Comparison of ENCODE assay signal across 10 cellular contexts in the genomic region with DNA sequence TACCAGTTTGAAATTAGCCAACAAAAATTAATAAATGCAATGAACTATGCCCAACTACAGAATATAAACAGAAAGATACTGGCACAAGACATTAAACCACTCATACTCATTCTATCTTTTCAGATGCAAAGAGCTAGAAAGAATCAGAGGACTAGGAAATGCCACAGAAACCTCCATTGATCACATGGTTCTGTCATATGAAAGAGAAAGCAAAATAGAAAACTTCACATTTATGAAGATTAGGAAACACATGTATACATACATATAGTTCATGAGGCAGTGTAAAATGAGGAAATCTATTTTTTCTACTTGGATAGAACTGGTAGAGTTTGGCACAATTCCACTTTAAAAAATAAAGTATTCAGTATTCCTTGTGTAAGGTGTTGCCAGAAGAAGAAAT.
DNase-seq lines count a peak whose midpoint lies in the region; ATAC-seq and TF ChIP-seq lines count a peak whose summit lies in the region.
"Had no signal": no experiment of that assay in that cellular context is flagged by ENCODE, and none has a peak within 500 bp of the region (broad histone marks: within the 10 kb centered on the region; RNA-seq: fewer than 3 reads in every experiment).

No MANE protein-coding gene starts in this region.

- no peak overlapping the region for H3K4me3 ChIP-seq in OCI-LY3 (ENCODE audit: low read length)
- H3K4me3 ChIP-seq in OCI-LY7 (ENCODE audit: low read depth, low read length, poor library complexity, severe bottlenecking), result no peak overlapping the region

- H3K27ac Mint-ChIP-seq in activated CD4-positive, alpha-beta T cell treated with anti-CD3 and anti-CD28 coated beads, Interleukin-2, amount 10 ng/mL, durations not matched to agents 7 days and 5 days, result peak overlapping the region; percentile 94
- H3K27ac Mint-ChIP-seq in stimulated activated memory B cell treated with anti-CD40 and anti-IgM and Interleukin-4, amounts not matched to agents 10 μg/mL and 1 μg/mL and 100 μg/mL, for 72 hours, result peak overlapping the region; percentile 54

- H4K20me1 ChIP-seq in OCI-LY3 (ENCODE audit: insufficient read depth, low read length) (no peaks in the 10 kb centered on the region), OCI-LY7 (ENCODE audit: insufficient read depth, low read length) (no peaks in the 10 kb centered on the region)

- H3K9ac ChIP-seq in OCI-LY3 (ENCODE audit: low read length), result no peak overlapping the region

- no peak overlapping the region for H3K27ac ChIP-seq in OCI-LY3 (ENCODE audit: low read length)
- H3K27ac ChIP-seq in OCI-LY7 (ENCODE audit: low read depth, low read length, poor library complexity, severe bottlenecking), result no peak overlapping the region

- no peaks in the 10 kb centered on the region for H3K9me2 ChIP-seq in OCI-LY7 (ENCODE audit: insufficient read depth, low read length)

- H3K4me1 ChIP-seq in OCI-LY3 (ENCODE audit: low read length) (peaks cover 41% of the 10 kb centered on the region), OCI-LY7 (ENCODE audit: insufficient read depth, low read length, poor library complexity, severe bottlenecking) (peaks cover 5% of the 10 kb centered on the region)

- H3K36me3 Mint-ChIP-seq in activated CD4-positive, alpha-beta T cell treated with anti-CD3 and anti-CD28 coated beads, Interleukin-2, amount 10 ng/mL, durations not matched to agents 7 days and 5 days (ENCODE audit: low read depth), result peaks cover 25% of the 10 kb centered on the region
- H3K36me3 Mint-ChIP-seq in stimulated activated memory B cell treated with anti-CD40 and anti-IgM and Interleukin-4, amounts not matched to agents 10 μg/mL and 1 μg/mL and 100 μg/mL, for 72 hours, result no peaks in the 10 kb centered on the region

- H3K27me3 Mint-ChIP-seq in activated CD4-positive, alpha-beta T cell treated with anti-CD3 and anti-CD28 coated beads, Interleukin-2, amount 10 ng/mL, durations not matched to agents 7 days and 5 days, result no peaks in the 10 kb centered on the region
- H3K27me3 Mint-ChIP-seq in stimulated activated memory B cell treated with anti-CD40 and anti-IgM and Interleukin-4, amounts not matched to agents 10 μg/mL and 1 μg/mL and 100 μg/mL, for 72 hours, result no peaks in the 10 kb centered on the region

- H3K4me1 Mint-ChIP-seq in activated CD4-positive, alpha-beta T cell treated with anti-CD3 and anti-CD28 coated beads, Interleukin-2, amount 10 ng/mL, durations not matched to agents 7 days and 5 days, result peaks cover 81% of the 10 kb centered on the region
- H3K4me1 Mint-ChIP-seq in stimulated activated memory B cell treated with anti-CD40 and anti-IgM and Interleukin-4, amounts not matched to agents 10 μg/mL and 1 μg/mL and 100 μg/mL, for 72 hours, result peaks cover 48% of the 10 kb centered on the region

- H2AFZ ChIP-seq in OCI-LY3 (ENCODE audit: low read depth, low read length) (peak overlapping the region; percentile 16; the same call in 1 of the 2 replicates), OCI-LY7 (ENCODE audit: low read length) (no peak overlapping the region)

- peak; percentile 52 for DNase-seq in activated CD4-positive, alpha-beta T cell treated with anti-CD3 and anti-CD28 coated beads, Interleukin-2, amount 10 ng/mL, durations not matched to agents 7 days and 5 days
- no peak for DNase-seq in activated CD4-positive, alpha-beta T cell treated with anti-CD3 and anti-CD28 coated beads, Interleukin-2, amount 50 U/mL, for 1 hour
- DNase-seq in D341Med (ENCODE audit: low spot score), result no peak
- DNase-seq in GM20000 (ENCODE audit: low spot score), result no peak
- no peak for DNase-seq in OCI-LY7 (ENCODE audit: low spot score)
- DNase-seq: stimulated activated CD8-positive, alpha-beta memory T cell treated with anti-CD3 and anti-CD28 coated beads, Interleukin-4, amount 100 ng/mL, for 48 hours; T1000 had no signal

- no peaks in the 10 kb centered on the region for H3K27me3 ChIP-seq in OCI-LY3 (ENCODE audit: low read depth, low read length)

- no peak for TF ChIP-seq CTCF in OCI-LY3 (IDR thresholded peaks at IDR 0.05; ENCODE audit: low read depth, low read length)
- no peak for TF ChIP-seq CTCF in GM20000 (IDR thresholded peaks at IDR 0.05; ENCODE audit: extremely low read depth, missing control alignments)
- TF ChIP-seq CTCF in OCI-LY7 (conservative IDR thresholded peaks at IDR 0.05; ENCODE audit: low read length), result no peak

- BruUV-seq in OCI-LY7 (replicated peaks; lab: Mats Ljungman, UMichigan), result no TSS peak

- H3K9me3 ChIP-seq in OCI-LY3 (ENCODE audit: insufficient read depth, low read length) (no peaks in the 10 kb centered on the region), OCI-LY7 (ENCODE audit: low read length) (no peaks in the 10 kb centered on the region)

- H3K79me2 ChIP-seq in OCI-LY3 (ENCODE audit: low read length), result no peaks in the 10 kb centered on the region
- H3K79me2 ChIP-seq in OCI-LY7 (ENCODE audit: insufficient read depth, low read depth, low read length), result no peaks in the 10 kb centered on the region

- peak; percentile 59 for ATAC-seq in HG02884 (IDR thresholded peaks at IDR 0.05; ENCODE audit: unreplicated experiment)
- ATAC-seq in stimulated activated memory B cell treated with anti-CD40 and anti-IgM and Interleukin-4, amounts not matched to agents 10 μg/mL and 1 μg/mL and 100 μg/mL, for 72 hours, result peak; percentile 42

- POLR2A ChIA-PET in activated CD4-positive, alpha-beta T cell treated with anti-CD3 and anti-CD28 coated beads, Interleukin-2, amount 10 ng/mL, durations not matched to agents 7 days and 5 days (lab: Charles Lee), result interaction anchor here (0.5 kb wide), 1 partner anchor 19 kb away, joined by 3 read pairs; no protein-coding TSS in a partner anchor
- POLR2A ChIA-PET in OCI-LY7 (lab: Charles Lee), result no interaction called here

- H3K36me3 ChIP-seq in OCI-LY3 (replicated peaks; ENCODE audit: low read depth, low read length) (no peaks in the 10 kb centered on the region), OCI-LY7 (ENCODE audit: insufficient read depth, low read length) (no peaks in the 10 kb centered on the region)

- H3K4me2 ChIP-seq in OCI-LY3 (ENCODE audit: low read length), result 0 out of 2 replicates have a peak overlapping the region, but pooled peaks have one; percentile 1
- no peak overlapping the region for H3K4me2 ChIP-seq in OCI-LY7 (ENCODE audit: low read length)

- peaks cover 8% of the 10 kb centered on the region for H3K9me3 Mint-ChIP-seq in activated CD4-positive, alpha-beta T cell treated with anti-CD3 and anti-CD28 coated beads, Interleukin-2, amount 10 ng/mL, durations not matched to agents 7 days and 5 days
- H3K9me3 Mint-ChIP-seq in stimulated activated memory B cell treated with anti-CD40 and anti-IgM and Interleukin-4, amounts not matched to agents 10 μg/mL and 1 μg/mL and 100 μg/mL, for 72 hours, result peaks cover 2% of the 10 kb centered on the region

- CTCF ChIA-PET in activated CD4-positive, alpha-beta T cell treated with anti-CD3 and anti-CD28 coated beads, Interleukin-2, amount 10 ng/mL, durations not matched to agents 7 days and 5 days (lab: Charles Lee), result no interaction called here
- CTCF ChIA-PET in OCI-LY7 (lab: Charles Lee; ENCODE audit: unreplicated experiment), result no interaction called here

- intact Hi-C loops in OCI-LY7 (cut with micrococcal nuclease; ENCODE audit: unreplicated experiment), result no loop called here

- peak overlapping the region; percentile 47 for H3K4me3 Mint-ChIP-seq in activated CD4-positive, alpha-beta T cell treated with anti-CD3 and anti-CD28 coated beads, Interleukin-2, amount 10 ng/mL, durations not matched to agents 7 days and 5 days
- no peak overlapping the region for H3K4me3 Mint-ChIP-seq in stimulated activated memory B cell treated with anti-CD40 and anti-IgM and Interleukin-4, amounts not matched to agents 10 μg/mL and 1 μg/mL and 100 μg/mL, for 72 hours
